Comparison of ENCODE assay signal across 1 cellular context in the genomic region with DNA sequence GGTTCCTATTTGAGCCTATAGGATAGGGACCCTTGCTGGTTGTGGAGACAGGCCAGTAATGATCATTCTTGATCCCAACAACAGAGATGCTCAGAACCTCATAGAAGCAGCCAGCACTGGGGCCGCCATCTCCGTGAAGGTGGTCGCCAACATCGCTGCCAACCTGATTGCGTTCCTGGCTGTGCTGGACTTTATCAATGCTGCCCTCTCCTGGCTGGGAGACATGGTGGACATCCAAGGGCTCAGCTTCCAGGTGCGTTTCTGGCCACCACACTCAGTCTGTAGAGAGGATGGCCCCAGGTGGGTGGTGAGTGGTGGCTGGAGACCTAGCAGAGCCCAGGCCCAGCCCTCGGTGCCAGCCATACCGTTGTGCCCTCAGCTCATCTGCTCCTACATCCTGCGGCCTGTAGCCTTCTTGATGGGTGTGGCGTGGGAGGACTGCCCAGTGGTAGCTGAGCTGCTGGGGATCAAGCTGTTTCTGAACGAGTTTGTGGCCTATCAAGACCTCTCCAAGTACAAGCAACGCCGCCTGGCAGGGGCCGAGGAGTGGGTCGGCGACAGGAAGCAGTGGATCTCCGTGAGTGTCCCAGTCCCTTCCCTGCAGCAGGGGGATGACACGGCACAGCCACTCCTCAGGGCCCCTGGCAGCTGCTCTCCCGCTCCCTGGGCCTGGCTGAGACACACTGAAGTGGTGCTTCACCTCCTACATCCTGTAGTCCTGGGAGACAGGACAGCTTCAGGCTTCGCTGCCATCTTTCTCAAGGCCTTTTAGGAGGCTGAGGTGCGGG.
TF ChIP-seq lines count a peak whose summit lies in the region.

No MANE protein-coding gene starts in this region.

TF ChIP-seq in HepG2, 621 proteins besides CTCF, POLR2A, EP300 and RAD21:
- TF ChIP-seq, protein P1, sequence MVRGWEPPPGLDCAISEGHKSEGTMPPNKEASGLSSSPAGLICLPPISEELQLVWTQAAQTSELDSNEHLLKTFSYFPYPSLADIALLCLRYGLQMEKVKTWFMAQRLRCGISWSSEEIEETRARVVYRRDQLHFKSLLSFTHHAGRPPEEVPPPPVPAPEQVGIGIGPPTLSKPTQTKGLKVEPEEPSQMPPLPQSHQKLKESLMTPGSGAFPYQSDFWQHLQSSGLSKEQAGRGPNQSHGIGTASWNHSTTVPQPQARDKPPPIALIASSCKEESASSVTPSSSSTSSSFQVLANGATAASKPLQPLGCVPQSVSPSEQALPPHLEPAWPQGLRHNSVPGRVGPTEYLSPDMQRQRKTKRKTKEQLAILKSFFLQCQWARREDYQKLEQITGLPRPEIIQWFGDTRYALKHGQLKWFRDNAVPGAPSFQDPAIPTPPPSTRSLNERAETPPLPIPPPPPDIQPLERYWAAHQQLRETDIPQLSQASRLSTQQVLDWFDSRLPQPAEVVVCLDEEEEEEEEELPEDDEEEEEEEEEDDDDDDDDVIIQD (CRISPR knock-in tag; IDR thresholded peaks at IDR 0.05; ENCODE audit: low read depth), result peak; percentile 93; the same call in 1 of the 2 replicates
- TF ChIP-seq STAG1 (CRISPR knock-in tag; IDR thresholded peaks at IDR 0.05), result peak; percentile 91
- peak; percentile 26; the same call in 1 of the 2 replicates for TF ChIP-seq HNF1B (CRISPR knock-in tag; IDR thresholded peaks at IDR 0.05)
- TF ChIP-seq TEAD3 (CRISPR knock-in tag; optimal IDR thresholded peaks at IDR 0.05; ENCODE audit: borderline replicate concordance), result peak; percentile 37
- TF ChIP-seq PCBP1 (IDR thresholded peaks at IDR 0.05; ENCODE audit: borderline replicate concordance, low read depth, low read length), result no peak
- 0 out of 4 replicates have a peak, but pooled peaks of 1 of the 2 experiments have one; percentile 23 for TF ChIP-seq HMGXB4 (CRISPR knock-in tag; IDR thresholded peaks at IDR 0.05; ENCODE audit: borderline replicate concordance in 1 of 2, low read depth in 1 of 2)
- peak; percentile 36 for TF ChIP-seq XRCC5 (optimal IDR thresholded peaks at IDR 0.05; ENCODE audit: low read length)
- TF ChIP-seq, protein P2, sequence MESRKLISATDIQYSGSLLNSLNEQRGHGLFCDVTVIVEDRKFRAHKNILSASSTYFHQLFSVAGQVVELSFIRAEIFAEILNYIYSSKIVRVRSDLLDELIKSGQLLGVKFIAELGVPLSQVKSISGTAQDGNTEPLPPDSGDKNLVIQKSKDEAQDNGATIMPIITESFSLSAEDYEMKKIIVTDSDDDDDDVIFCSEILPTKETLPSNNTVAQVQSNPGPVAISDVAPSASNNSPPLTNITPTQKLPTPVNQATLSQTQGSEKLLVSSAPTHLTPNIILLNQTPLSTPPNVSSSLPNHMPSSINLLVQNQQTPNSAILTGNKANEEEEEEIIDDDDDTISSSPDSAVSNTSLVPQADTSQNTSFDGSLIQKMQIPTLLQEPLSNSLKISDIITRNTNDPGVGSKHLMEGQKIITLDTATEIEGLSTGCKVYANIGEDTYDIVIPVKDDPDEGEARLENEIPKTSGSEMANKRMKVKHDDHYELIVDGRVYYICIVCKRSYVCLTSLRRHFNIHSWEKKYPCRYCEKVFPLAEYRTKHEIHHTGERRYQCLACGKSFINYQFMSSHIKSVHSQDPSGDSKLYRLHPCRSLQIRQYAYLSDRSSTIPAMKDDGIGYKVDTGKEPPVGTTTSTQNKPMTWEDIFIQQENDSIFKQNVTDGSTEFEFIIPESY (CRISPR knock-in tag; IDR thresholded peaks at IDR 0.05), result peak; percentile 89
- 0 out of 2 replicates have a peak, but pooled peaks have one; percentile 13 for TF ChIP-seq GABPB1 (CRISPR knock-in tag; IDR thresholded peaks at IDR 0.05)
- TF ChIP-seq MAX (IDR thresholded peaks at IDR 0.05), result no peak
- peak; percentile 70; the same call in 1 of the 2 replicates for TF ChIP-seq ZBTB7B (CRISPR knock-in tag; IDR thresholded peaks at IDR 0.05)
- 0 out of 2 replicates have a peak, but pooled peaks have one; percentile 20 for TF ChIP-seq ZNF574 (CRISPR knock-in tag; IDR thresholded peaks at IDR 0.05)
- TF ChIP-seq ZNF501 (CRISPR knock-in tag; IDR thresholded peaks at IDR 0.05), result peak; percentile 65
- TF ChIP-seq SMC3 (IDR thresholded peaks at IDR 0.05; ENCODE audit: low read length), result peak; percentile 35; the same call in 1 of the 2 replicates
- peak; percentile 24; the same call in 1 of the 2 replicates for TF ChIP-seq HOXA3 (CRISPR knock-in tag; IDR thresholded peaks at IDR 0.05)
- TF ChIP-seq ADNP (CRISPR knock-in tag; IDR thresholded peaks at IDR 0.05), result no peak
- TF ChIP-seq ZNF567 (CRISPR knock-in tag; IDR thresholded peaks at IDR 0.05; ENCODE audit: borderline replicate concordance), result 0 out of 2 replicates have a peak, but pooled peaks have one; percentile 51
- TF ChIP-seq YY1 (IDR thresholded peaks at IDR 0.05; ENCODE audit: insufficient read depth, insufficient replicate concordance, low read depth, low read length), result peak; percentile 34
- TF ChIP-seq E2F1 (CRISPR knock-in tag; IDR thresholded peaks at IDR 0.05), result no peak
- TF ChIP-seq NFKB2 (CRISPR knock-in tag; IDR thresholded peaks at IDR 0.05; ENCODE audit: borderline replicate concordance), result peak; percentile 49; the same call in 1 of the 2 replicates
- TF ChIP-seq, protein P3, sequence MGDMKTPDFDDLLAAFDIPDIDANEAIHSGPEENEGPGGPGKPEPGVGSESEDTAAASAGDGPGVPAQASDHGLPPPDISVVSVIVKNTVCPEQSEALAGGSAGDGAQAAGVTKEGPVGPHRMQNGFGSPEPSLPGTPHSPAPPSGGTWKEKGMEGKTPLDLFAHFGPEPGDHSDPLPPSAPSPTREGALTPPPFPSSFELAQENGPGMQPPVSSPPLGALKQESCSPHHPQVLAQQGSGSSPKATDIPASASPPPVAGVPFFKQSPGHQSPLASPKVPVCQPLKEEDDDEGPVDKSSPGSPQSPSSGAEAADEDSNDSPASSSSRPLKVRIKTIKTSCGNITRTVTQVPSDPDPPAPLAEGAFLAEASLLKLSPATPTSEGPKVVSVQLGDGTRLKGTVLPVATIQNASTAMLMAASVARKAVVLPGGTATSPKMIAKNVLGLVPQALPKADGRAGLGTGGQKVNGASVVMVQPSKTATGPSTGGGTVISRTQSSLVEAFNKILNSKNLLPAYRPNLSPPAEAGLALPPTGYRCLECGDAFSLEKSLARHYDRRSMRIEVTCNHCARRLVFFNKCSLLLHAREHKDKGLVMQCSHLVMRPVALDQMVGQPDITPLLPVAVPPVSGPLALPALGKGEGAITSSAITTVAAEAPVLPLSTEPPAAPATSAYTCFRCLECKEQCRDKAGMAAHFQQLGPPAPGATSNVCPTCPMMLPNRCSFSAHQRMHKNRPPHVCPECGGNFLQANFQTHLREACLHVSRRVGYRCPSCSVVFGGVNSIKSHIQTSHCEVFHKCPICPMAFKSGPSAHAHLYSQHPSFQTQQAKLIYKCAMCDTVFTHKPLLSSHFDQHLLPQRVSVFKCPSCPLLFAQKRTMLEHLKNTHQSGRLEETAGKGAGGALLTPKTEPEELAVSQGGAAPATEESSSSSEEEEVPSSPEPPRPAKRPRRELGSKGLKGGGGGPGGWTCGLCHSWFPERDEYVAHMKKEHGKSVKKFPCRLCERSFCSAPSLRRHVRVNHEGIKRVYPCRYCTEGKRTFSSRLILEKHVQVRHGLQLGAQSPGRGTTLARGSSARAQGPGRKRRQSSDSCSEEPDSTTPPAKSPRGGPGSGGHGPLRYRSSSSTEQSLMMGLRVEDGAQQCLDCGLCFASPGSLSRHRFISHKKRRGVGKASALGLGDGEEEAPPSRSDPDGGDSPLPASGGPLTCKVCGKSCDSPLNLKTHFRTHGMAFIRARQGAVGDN (CRISPR knock-in tag; IDR thresholded peaks at IDR 0.05), result peak; percentile 41
- peak; percentile 25; the same call in 1 of the 2 replicates for TF ChIP-seq ZNF768 (CRISPR knock-in tag; IDR thresholded peaks at IDR 0.05)
- TF ChIP-seq, protein P4, sequence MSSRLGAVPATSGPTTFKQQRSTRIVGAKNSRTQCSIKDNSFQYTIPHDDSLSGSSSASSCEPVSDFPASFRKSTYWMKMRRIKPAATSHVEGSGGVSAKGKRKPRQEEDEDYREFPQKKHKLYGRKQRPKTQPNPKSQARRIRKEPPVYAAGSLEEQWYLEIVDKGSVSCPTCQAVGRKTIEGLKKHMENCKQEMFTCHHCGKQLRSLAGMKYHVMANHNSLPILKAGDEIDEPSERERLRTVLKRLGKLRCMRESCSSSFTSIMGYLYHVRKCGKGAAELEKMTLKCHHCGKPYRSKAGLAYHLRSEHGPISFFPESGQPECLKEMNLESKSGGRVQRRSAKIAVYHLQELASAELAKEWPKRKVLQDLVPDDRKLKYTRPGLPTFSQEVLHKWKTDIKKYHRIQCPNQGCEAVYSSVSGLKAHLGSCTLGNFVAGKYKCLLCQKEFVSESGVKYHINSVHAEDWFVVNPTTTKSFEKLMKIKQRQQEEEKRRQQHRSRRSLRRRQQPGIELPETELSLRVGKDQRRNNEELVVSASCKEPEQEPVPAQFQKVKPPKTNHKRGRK (CRISPR knock-in tag; IDR thresholded peaks at IDR 0.05), result no peak
